In genomic region chr15:85710340-85710842, GRCh38 we compare ENCODE assay signal across 9 cellular contexts.
DNase-seq lines count a peak whose midpoint lies in the region; ATAC-seq and TF ChIP-seq lines count a peak whose summit lies in the region.
"Had no signal": no experiment of that assay in that cellular context is flagged by ENCODE, and none has a peak within 500 bp of the region (broad histone marks: within the 10 kb centered on the region; RNA-seq: fewer than 3 reads in every experiment).

No MANE protein-coding gene starts in this region.

- intact Hi-C loops in activated CD4-positive, alpha-beta T cell treated with anti-CD3 and anti-CD28 coated beads, Interleukin-2, amount 10 ng/mL, durations not matched to agents 24 days and 14 days (cut with micrococcal nuclease) = loop anchor here (1.0 kb wide), 1 partner anchor 168 kb away; no protein-coding TSS in a partner anchor

- H3K36me3 Mint-ChIP-seq in activated CD4-positive, alpha-beta T cell treated with anti-CD3 and anti-CD28 coated beads, Interleukin-2, amount 10 ng/mL, durations not matched to agents 24 days and 14 days (ENCODE audit: low read depth) = peaks cover 51% of the 10 kb centered on the region
- peaks cover 53% of the 10 kb centered on the region for H3K36me3 Mint-ChIP-seq in osteocyte (ENCODE audit: unreplicated experiment)

- H3K27ac Mint-ChIP-seq in activated CD4-positive, alpha-beta T cell treated with anti-CD3 and anti-CD28 coated beads, Interleukin-2, amount 10 ng/mL, durations not matched to agents 24 days and 14 days = peak overlapping the region; percentile 80
- H3K27ac Mint-ChIP-seq in osteocyte (ENCODE audit: unreplicated experiment) = peak overlapping the region; percentile 76

- no peaks in the 10 kb centered on the region for H3K9me3 Mint-ChIP-seq in activated CD4-positive, alpha-beta T cell treated with anti-CD3 and anti-CD28 coated beads, Interleukin-2, amount 10 ng/mL, durations not matched to agents 24 days and 14 days
- H3K9me3 Mint-ChIP-seq in osteocyte (ENCODE audit: unreplicated experiment) = no peaks in the 10 kb centered on the region

- no peak for DNase-seq in activated CD4-positive, alpha-beta T cell treated with anti-CD3 and anti-CD28 coated beads, Interleukin-2, amount 10 ng/mL, durations not matched to agents 24 days and 14 days
- no peak for DNase-seq in activated CD4-positive, alpha-beta T cell treated with anti-CD3 and anti-CD28 coated beads for 4 hours
- no peak for DNase-seq in osteocyte (ENCODE audit: extremely low spot score, unreplicated experiment)
- DNase-seq in globus pallidus (ENCODE audit: low spot score) = no peak
- DNase-seq in dermis blood vessel endothelial cell = no peak
- DNase-seq: nucleus accumbens had no signal

- H3K4me1 Mint-ChIP-seq in activated CD4-positive, alpha-beta T cell treated with anti-CD3 and anti-CD28 coated beads, Interleukin-2, amount 10 ng/mL, durations not matched to agents 24 days and 14 days = peaks cover 53% of the 10 kb centered on the region
- peaks cover 53% of the 10 kb centered on the region for H3K4me1 Mint-ChIP-seq in osteocyte (ENCODE audit: unreplicated experiment)

- no peak for TF ChIP-seq CTCF in osteocyte (IDR thresholded peaks at IDR 0.05)

- peak overlapping the region; percentile 13 for H3K4me3 Mint-ChIP-seq in activated CD4-positive, alpha-beta T cell treated with anti-CD3 and anti-CD28 coated beads, Interleukin-2, amount 10 ng/mL, durations not matched to agents 24 days and 14 days
- no peak overlapping the region for H3K4me3 Mint-ChIP-seq in osteocyte (ENCODE audit: unreplicated experiment)

- no peaks in the 10 kb centered on the region for H3K27me3 Mint-ChIP-seq in activated CD4-positive, alpha-beta T cell treated with anti-CD3 and anti-CD28 coated beads, Interleukin-2, amount 10 ng/mL, durations not matched to agents 24 days and 14 days
- H3K27me3 Mint-ChIP-seq in osteocyte (ENCODE audit: unreplicated experiment) = no peaks in the 10 kb centered on the region

- peak; percentile 41 for ATAC-seq in GM21381 (IDR thresholded peaks at IDR 0.05; ENCODE audit: unreplicated experiment)
- peak; percentile 78 for ATAC-seq in HG03378 (IDR thresholded peaks at IDR 0.05; ENCODE audit: unreplicated experiment)
- no peak for ATAC-seq in GM19324 (IDR thresholded peaks at IDR 0.05; ENCODE audit: low FRiP score, unreplicated experiment)
